ENCODE assay signal across 8 cellular contexts in genomic region chr11:16785520-16786128, GRCh38. TPM values are rescaled to one million over a fixed set of nuclear protein-coding genes. Genes with fewer than 3 reads are reported as not detected.
A peak's percentile ranks its signal among the peaks of the same experiment; 100 is the strongest.
DNase-seq lines count a peak whose midpoint lies in the region; ATAC-seq lines count a peak whose summit lies in the region.

No MANE protein-coding gene starts in this region.

- CTCF ChIA-PET in activated CD4-positive, alpha-beta memory T cell treated with anti-CD3 and anti-CD28 coated beads for 36 hours (lab: Charles Lee), result interaction anchor here (0.6 to 8.5 kb wide), 36 partner anchors 9 to 1099 kb away, joined by 3 to 103 read pairs (median 4); partner anchors contain the start of genes C11orf58, PLEKHA7 and RPS13

- no peaks in the 10 kb centered on the region for H3K27me3 Mint-ChIP-seq in activated CD4-positive, alpha-beta memory T cell treated with anti-CD3 and anti-CD28 coated beads for 36 hours

- H3K4me1 Mint-ChIP-seq in activated CD4-positive, alpha-beta memory T cell treated with anti-CD3 and anti-CD28 coated beads for 36 hours (ENCODE audit: low read depth), result no peaks in the 10 kb centered on the region
- peaks cover 17% of the 10 kb centered on the region for H3K4me1 Mint-ChIP-seq in stimulated activated effector memory CD8-positive, alpha-beta T cell treated with anti-CD3 and anti-CD28 coated beads, Interleukin-12 subunit alpha, Interleukin-12 subunit beta, amount 100 ng/mL, for 72 hours

- ATAC-seq in HG03280 (IDR thresholded peaks at IDR 0.05; ENCODE audit: unreplicated experiment), result peak; percentile 86
- ATAC-seq in stimulated activated effector memory CD8-positive, alpha-beta T cell treated with anti-CD3 and anti-CD28 coated beads, Interleukin-12 subunit alpha, Interleukin-12 subunit beta, amount 100 ng/mL, for 72 hours, result peak; percentile 74

- POLR2A ChIA-PET in activated CD4-positive, alpha-beta memory T cell treated with anti-CD3 and anti-CD28 coated beads for 36 hours (lab: Charles Lee), result no interaction called here

- DNase-seq in CD1c-positive myeloid dendritic cell (ENCODE audit: extremely low spot score), result peak; percentile 76
- DNase-seq in GM19238 (ENCODE audit: insufficient read length, low spot score), result peak; percentile 63
- DNase-seq in NCI-H446 treated with DMSO at 0.1 percent for 48 hours (lab: John Stamatoyannopoulos, UW), result peak; percentile 42
- peak; percentile 72 for DNase-seq in activated CD4-positive, alpha-beta memory T cell treated with anti-CD3 and anti-CD28 coated beads for 36 hours
- peak; percentile 95 for DNase-seq in epidermal melanocyte (ENCODE audit: insufficient read length, low spot score)
- peak; percentile 73 for DNase-seq in middle frontal gyrus (ENCODE audit: extremely low spot score, low spot score)
- peak; percentile 37 to 74 for DNase-seq in stimulated activated effector memory CD8-positive, alpha-beta T cell treated with anti-CD3 and anti-CD28 coated beads, Interleukin-12 subunit alpha, Interleukin-12 subunit beta, amount 100 ng/mL, for 72 hours (ENCODE audit: low spot score in 2 of 2)

- H3K9me3 Mint-ChIP-seq in activated CD4-positive, alpha-beta memory T cell treated with anti-CD3 and anti-CD28 coated beads for 36 hours, result no peaks in the 10 kb centered on the region
- H3K9me3 Mint-ChIP-seq in stimulated activated effector memory CD8-positive, alpha-beta T cell treated with anti-CD3 and anti-CD28 coated beads, Interleukin-12 subunit alpha, Interleukin-12 subunit beta, amount 100 ng/mL, for 72 hours, result no peaks in the 10 kb centered on the region

- intact Hi-C loops in activated CD4-positive, alpha-beta memory T cell treated with anti-CD3 and anti-CD28 coated beads for 36 hours (cut with micrococcal nuclease), result loop anchor here (5.0 to 10.0 kb wide), 2 partner anchors 37 to 719 kb away; no protein-coding TSS in a partner anchor

- H3K4me3 Mint-ChIP-seq in activated CD4-positive, alpha-beta memory T cell treated with anti-CD3 and anti-CD28 coated beads for 36 hours, result no peak overlapping the region
- H3K4me3 Mint-ChIP-seq in stimulated activated effector memory CD8-positive, alpha-beta T cell treated with anti-CD3 and anti-CD28 coated beads, Interleukin-12 subunit alpha, Interleukin-12 subunit beta, amount 100 ng/mL, for 72 hours, result no peak overlapping the region

- H3K36me3 Mint-ChIP-seq in activated CD4-positive, alpha-beta memory T cell treated with anti-CD3 and anti-CD28 coated beads for 36 hours, result no peaks in the 10 kb centered on the region
- no peaks in the 10 kb centered on the region for H3K36me3 Mint-ChIP-seq in stimulated activated effector memory CD8-positive, alpha-beta T cell treated with anti-CD3 and anti-CD28 coated beads, Interleukin-12 subunit alpha, Interleukin-12 subunit beta, amount 100 ng/mL, for 72 hours

- H3K27ac Mint-ChIP-seq in activated CD4-positive, alpha-beta memory T cell treated with anti-CD3 and anti-CD28 coated beads for 36 hours, result no peak overlapping the region
- no peak overlapping the region for H3K27ac Mint-ChIP-seq in stimulated activated effector memory CD8-positive, alpha-beta T cell treated with anti-CD3 and anti-CD28 coated beads, Interleukin-12 subunit alpha, Interleukin-12 subunit beta, amount 100 ng/mL, for 72 hours

RNA-seq across cellular contexts. Expression of gene C11orf58, which starts 47.2 kb away (rescaled TPM):
- total RNA-seq in activated CD4-positive, alpha-beta memory T cell treated with anti-CD3 and anti-CD28 coated beads for 36 hours, result 100 to 1,000 TPM; 132 to 134 TPM

Comparison
In these comparisons a context has a peak if more than half of its experiments do, and no peak if none do; other contexts are left out.
1. Peak in every context shown above with its lines: DNase-seq and ATAC-seq.
2. DNase-seq: peak in every context shown above with its lines; median percentile 95 in epidermal melanocyte; 76 in CD1c-positive myeloid dendritic cell; 73 in middle frontal gyrus; 72 in activated CD4-positive, alpha-beta memory T cell treated with anti-CD3 and anti-CD28 coated beads for 36 hours; 63 in GM19238; 56 in stimulated activated effector memory CD8-positive, alpha-beta T cell treated with anti-CD3 and anti-CD28 coated beads, Interleukin-12 subunit alpha, Interleukin-12 subunit beta, amount 100 ng/mL, for 72 hours; 42 in NCI-H446 treated with DMSO at 0.1 percent for 48 hours.